ENCODE assay signal across 3 cellular contexts in genomic region chr1:5737081-5737480, GRCh38.
TF ChIP-seq lines count a peak whose summit lies in the region.

No MANE protein-coding gene starts in this region.

TF ChIP-seq in HEK293, 187 proteins besides CTCF, POLR2A, EP300 and RAD21 (continues in another document):
- TF ChIP-seq ZNF211 (tag by site-specific recombination; IDR thresholded peaks at IDR 0.05; ENCODE audit: low read depth) (no peak), ZNF776 (tag by site-specific recombination; IDR thresholded peaks at IDR 0.05; ENCODE audit: borderline replicate concordance) (peak; percentile 32; the same call in 1 of the 2 replicates), ZNF133 (tag by site-specific recombination; IDR thresholded peaks at IDR 0.05) (no peak), ZNF23 (tag by site-specific recombination; IDR thresholded peaks at IDR 0.05; ENCODE audit: borderline replicate concordance) (no peak), ZNF366 (tag by site-specific recombination; conservative IDR thresholded peaks at IDR 0.05) (peak; percentile 94), MEIS1 (CRISPR knock-in tag; IDR thresholded peaks at IDR 0.05; ENCODE audit: borderline replicate concordance) (no peak), ZNF791 (tag by site-specific recombination; IDR thresholded peaks at IDR 0.05) (0 out of 2 replicates have a peak, but pooled peaks have one; percentile 19), ZNF132 (tag by site-specific recombination; IDR thresholded peaks at IDR 0.05; ENCODE audit: borderline replicate concordance) (no peak), ZSCAN16 (tag by site-specific recombination; IDR thresholded peaks at IDR 0.05) (no peak), SETDB1 (IDR thresholded peaks at IDR 0.05; ENCODE audit: insufficient read length, low read length) (no peak), ZBTB17 (tag by site-specific recombination; IDR thresholded peaks at IDR 0.05) (peak; percentile 99), ZNF670 (tag by site-specific recombination; IDR thresholded peaks at IDR 0.05; ENCODE audit: low read depth) (no peak), SP7 (tag by site-specific recombination; IDR thresholded peaks at IDR 0.05) (no peak), ZBTB48 (tag by site-specific recombination; IDR thresholded peaks at IDR 0.05) (no peak), ZNF549 (tag by site-specific recombination; IDR thresholded peaks at IDR 0.05) (no peak), ZNF248 (tag by site-specific recombination; IDR thresholded peaks at IDR 0.05) (0 out of 2 replicates have a peak, but pooled peaks have one; percentile 25), ZNF426 (tag by site-specific recombination; IDR thresholded peaks at IDR 0.05) (no peak)
- TF ChIP-seq, protein P1, sequence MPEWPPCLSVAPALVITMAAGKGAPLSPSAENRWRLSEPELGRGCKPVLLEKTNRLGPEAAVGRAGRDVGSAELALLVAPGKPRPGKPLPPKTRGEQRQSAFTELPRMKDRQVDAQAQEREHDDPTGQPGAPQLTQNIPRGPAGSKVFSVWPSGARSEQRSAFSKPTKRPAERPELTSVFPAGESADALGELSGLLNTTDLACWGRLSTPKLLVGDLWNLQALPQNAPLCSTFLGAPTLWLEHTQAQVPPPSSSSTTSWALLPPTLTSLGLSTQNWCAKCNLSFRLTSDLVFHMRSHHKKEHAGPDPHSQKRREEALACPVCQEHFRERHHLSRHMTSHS (tag by site-specific recombination; IDR thresholded peaks at IDR 0.05): no peak
- TF ChIP-seq, protein P2, sequence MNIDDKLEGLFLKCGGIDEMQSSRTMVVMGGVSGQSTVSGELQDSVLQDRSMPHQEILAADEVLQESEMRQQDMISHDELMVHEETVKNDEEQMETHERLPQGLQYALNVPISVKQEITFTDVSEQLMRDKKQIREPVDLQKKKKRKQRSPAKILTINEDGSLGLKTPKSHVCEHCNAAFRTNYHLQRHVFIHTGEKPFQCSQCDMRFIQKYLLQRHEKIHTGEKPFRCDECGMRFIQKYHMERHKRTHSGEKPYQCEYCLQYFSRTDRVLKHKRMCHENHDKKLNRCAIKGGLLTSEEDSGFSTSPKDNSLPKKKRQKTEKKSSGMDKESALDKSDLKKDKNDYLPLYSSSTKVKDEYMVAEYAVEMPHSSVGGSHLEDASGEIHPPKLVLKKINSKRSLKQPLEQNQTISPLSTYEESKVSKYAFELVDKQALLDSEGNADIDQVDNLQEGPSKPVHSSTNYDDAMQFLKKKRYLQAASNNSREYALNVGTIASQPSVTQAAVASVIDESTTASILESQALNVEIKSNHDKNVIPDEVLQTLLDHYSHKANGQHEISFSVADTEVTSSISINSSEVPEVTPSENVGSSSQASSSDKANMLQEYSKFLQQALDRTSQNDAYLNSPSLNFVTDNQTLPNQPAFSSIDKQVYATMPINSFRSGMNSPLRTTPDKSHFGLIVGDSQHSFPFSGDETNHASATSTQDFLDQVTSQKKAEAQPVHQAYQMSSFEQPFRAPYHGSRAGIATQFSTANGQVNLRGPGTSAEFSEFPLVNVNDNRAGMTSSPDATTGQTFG (tag by site-specific recombination; IDR thresholded peaks at IDR 0.05; ENCODE audit: borderline replicate concordance): no peak

TF ChIP-seq in IMR-90, 13 proteins besides CTCF, POLR2A, EP300 and RAD21 (continued from another document):
- TF ChIP-seq SMC3 (IDR thresholded peaks at IDR 0.05; ENCODE audit: low read depth, low read length) (no peak), RCOR1 (IDR thresholded peaks at IDR 0.05; ENCODE audit: insufficient replicate concordance, low read length) (no peak), MXI1 (IDR thresholded peaks at IDR 0.05; ENCODE audit: borderline replicate concordance, low read depth, low read length) (no peak), RFX5 (IDR thresholded peaks at IDR 0.05; ENCODE audit: low read depth, low read length) (no peak), NFE2L2 (IDR thresholded peaks at IDR 0.05; ENCODE audit: low read depth, low read length) (no peak), BHLHE40 (IDR thresholded peaks at IDR 0.05; ENCODE audit: low read depth, low read length) (no peak), CEBPB (IDR thresholded peaks at IDR 0.05; ENCODE audit: low read depth, low read length) (no peak), CHD1 (IDR thresholded peaks at IDR 0.05; ENCODE audit: low read depth, low read length) (no peak), MAFK (IDR thresholded peaks at IDR 0.05; ENCODE audit: low read depth, low read length) (no peak), FOS (IDR thresholded peaks at IDR 0.05; ENCODE audit: low read depth, low read length) (no peak), ELK1 (IDR thresholded peaks at IDR 0.05; ENCODE audit: borderline replicate concordance, low read depth, low read length) (no peak)
- TF ChIP-seq, protein P3, sequence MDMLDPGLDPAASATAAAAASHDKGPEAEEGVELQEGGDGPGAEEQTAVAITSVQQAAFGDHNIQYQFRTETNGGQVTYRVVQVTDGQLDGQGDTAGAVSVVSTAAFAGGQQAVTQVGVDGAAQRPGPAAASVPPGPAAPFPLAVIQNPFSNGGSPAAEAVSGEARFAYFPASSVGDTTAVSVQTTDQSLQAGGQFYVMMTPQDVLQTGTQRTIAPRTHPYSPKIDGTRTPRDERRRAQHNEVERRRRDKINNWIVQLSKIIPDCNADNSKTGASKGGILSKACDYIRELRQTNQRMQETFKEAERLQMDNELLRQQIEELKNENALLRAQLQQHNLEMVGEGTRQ (IDR thresholded peaks at IDR 0.05; ENCODE audit: low read depth, low read length): no peak

TF ChIP-seq in H1, 55 proteins besides CTCF, POLR2A, EP300 and RAD21:
- TF ChIP-seq CEBPB (IDR thresholded peaks at IDR 0.05; ENCODE audit: low read depth, low read length): no peak
- no peak for TF ChIP-seq CHD1 (IDR thresholded peaks at IDR 0.05; ENCODE audit: low read depth, low read length)
- TF ChIP-seq, protein P4, sequence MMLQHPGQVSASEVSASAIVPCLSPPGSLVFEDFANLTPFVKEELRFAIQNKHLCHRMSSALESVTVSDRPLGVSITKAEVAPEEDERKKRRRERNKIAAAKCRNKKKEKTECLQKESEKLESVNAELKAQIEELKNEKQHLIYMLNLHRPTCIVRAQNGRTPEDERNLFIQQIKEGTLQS (IDR thresholded peaks at IDR 0.05; ENCODE audit: insufficient read depth, low read depth, low read length): no peak
- no peak for TF ChIP-seq POLR2AphosphoS5 (IDR thresholded peaks at IDR 0.05; ENCODE audit: low read depth, low read length)
- TF ChIP-seq SIX5 (IDR thresholded peaks at IDR 0.05; ENCODE audit: low read depth, low read length): no peak
- no peak for TF ChIP-seq SP1 (IDR thresholded peaks at IDR 0.05; ENCODE audit: low read depth, low read length)
- TF ChIP-seq, protein P5, sequence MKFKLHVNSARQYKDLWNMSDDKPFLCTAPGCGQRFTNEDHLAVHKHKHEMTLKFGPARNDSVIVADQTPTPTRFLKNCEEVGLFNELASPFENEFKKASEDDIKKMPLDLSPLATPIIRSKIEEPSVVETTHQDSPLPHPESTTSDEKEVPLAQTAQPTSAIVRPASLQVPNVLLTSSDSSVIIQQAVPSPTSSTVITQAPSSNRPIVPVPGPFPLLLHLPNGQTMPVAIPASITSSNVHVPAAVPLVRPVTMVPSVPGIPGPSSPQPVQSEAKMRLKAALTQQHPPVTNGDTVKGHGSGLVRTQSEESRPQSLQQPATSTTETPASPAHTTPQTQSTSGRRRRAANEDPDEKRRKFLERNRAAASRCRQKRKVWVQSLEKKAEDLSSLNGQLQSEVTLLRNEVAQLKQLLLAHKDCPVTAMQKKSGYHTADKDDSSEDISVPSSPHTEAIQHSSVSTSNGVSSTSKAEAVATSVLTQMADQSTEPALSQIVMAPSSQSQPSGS (IDR thresholded peaks at IDR 0.05; ENCODE audit: low read length): no peak
- TF ChIP-seq CBX8 (IDR thresholded peaks at IDR 0.05; ENCODE audit: borderline replicate concordance, low read depth, low read length): no peak
- TF ChIP-seq GTF2F1 (IDR thresholded peaks at IDR 0.05; ENCODE audit: borderline replicate concordance, low read depth, low read length): no peak
- no peak for TF ChIP-seq ASH2L (IDR thresholded peaks at IDR 0.05; ENCODE audit: low read length)
